2 cellular contexts compared by ENCODE assay signal in the genomic region with DNA sequence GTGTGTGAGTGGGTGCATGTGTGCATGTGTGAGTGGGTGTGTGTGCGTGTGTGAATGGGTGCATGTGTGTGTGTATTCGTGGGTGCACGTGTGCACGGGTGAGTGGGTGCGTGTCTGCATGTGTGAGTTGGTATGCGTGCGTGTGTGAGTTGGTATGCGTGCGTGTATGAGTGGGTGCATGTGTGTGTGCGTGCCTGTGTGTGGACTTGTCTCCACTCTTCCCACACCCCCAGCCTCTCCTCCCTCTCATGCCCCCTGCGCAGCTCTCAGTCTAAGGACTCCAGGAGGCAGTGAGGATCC.
TF ChIP-seq lines count a peak whose summit lies in the region.

No MANE protein-coding gene starts in this region.

TF ChIP-seq in HEK293, 187 proteins besides CTCF, POLR2A, EP300 and RAD21:
- TF ChIP-seq GLIS2 (tag by site-specific recombination; IDR thresholded peaks at IDR 0.05) = no peak
- TF ChIP-seq, protein P1, sequence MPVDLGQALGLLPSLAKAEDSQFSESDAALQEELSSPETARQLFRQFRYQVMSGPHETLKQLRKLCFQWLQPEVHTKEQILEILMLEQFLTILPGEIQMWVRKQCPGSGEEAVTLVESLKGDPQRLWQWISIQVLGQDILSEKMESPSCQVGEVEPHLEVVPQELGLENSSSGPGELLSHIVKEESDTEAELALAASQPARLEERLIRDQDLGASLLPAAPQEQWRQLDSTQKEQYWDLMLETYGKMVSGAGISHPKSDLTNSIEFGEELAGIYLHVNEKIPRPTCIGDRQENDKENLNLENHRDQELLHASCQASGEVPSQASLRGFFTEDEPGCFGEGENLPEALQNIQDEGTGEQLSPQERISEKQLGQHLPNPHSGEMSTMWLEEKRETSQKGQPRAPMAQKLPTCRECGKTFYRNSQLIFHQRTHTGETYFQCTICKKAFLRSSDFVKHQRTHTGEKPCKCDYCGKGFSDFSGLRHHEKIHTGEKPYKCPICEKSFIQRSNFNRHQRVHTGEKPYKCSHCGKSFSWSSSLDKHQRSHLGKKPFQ (tag by site-specific recombination; IDR thresholded peaks at IDR 0.05) = peak; percentile 55; the same call in 1 of the 2 replicates

TF ChIP-seq in H1, 55 proteins besides CTCF, POLR2A, EP300 and RAD21:
- TF ChIP-seq TCF12 (IDR thresholded peaks at IDR 0.05; ENCODE audit: low read depth, low read length) = no peak
- TF ChIP-seq SRF (IDR thresholded peaks at IDR 0.05; ENCODE audit: low read depth, low read length) = no peak
- TF ChIP-seq TAF7 (optimal IDR thresholded peaks at IDR 0.05; ENCODE audit: borderline replicate concordance, low read depth, low read length) = no peak
- no peak for TF ChIP-seq BCL11A (IDR thresholded peaks at IDR 0.05; ENCODE audit: low read depth in 2 of 2, low read length in 2 of 2)
- no peak for TF ChIP-seq GABPA (IDR thresholded peaks at IDR 0.05; ENCODE audit: borderline replicate concordance, insufficient read depth, low read length)
- TF ChIP-seq SP1 (IDR thresholded peaks at IDR 0.05; ENCODE audit: low read depth, low read length) = no peak
- TF ChIP-seq SAP30 (IDR thresholded peaks at IDR 0.05; ENCODE audit: insufficient read depth, insufficient replicate concordance, low read length) = no peak
- TF ChIP-seq CEBPB (IDR thresholded peaks at IDR 0.05; ENCODE audit: low read depth, low read length) = no peak
- TF ChIP-seq SIX5 (IDR thresholded peaks at IDR 0.05; ENCODE audit: low read depth, low read length) = no peak
- no peak for TF ChIP-seq SP2 (IDR thresholded peaks at IDR 0.05; ENCODE audit: low read length)
- TF ChIP-seq MAFK (IDR thresholded peaks at IDR 0.05; ENCODE audit: low read depth, low read length) = no peak
- TF ChIP-seq JUND (IDR thresholded peaks at IDR 0.05; ENCODE audit: low read length) = no peak
- no peak for TF ChIP-seq EGR1 (IDR thresholded peaks at IDR 0.05; ENCODE audit: borderline replicate concordance, low read depth, low read length)
